In the genomic region with DNA sequence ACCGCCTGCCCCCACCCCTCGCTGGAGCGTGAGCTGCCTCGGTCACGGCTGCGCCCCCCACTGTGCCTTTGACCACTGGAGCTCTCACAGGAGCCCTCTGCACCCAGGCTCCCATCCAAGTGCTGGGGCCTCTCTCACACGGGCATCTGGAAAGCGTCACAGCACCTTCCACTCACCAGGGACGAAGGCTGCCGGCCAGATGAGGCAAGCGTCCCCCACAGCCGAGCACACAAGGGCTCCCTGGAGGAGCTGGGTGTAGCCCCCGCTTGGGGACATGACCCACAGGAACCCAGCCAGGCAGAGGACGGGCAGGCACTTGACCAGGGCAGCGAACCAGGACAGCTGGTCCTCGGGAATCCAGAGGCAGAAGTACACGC, we compare ENCODE assay signal across 14 cellular contexts. TPM values are rescaled to one million over a fixed set of nuclear protein-coding genes. Genes with fewer than 3 reads are reported as not detected.
A peak's percentile ranks its signal among the peaks of the same experiment; 100 is the strongest.
DNase-seq lines count a peak whose midpoint lies in the region; ATAC-seq lines count a peak whose summit lies in the region.
"Had no signal": no experiment of that assay in that cellular context is flagged by ENCODE, and none has a peak within 500 bp of the region (broad histone marks: within the 10 kb centered on the region; RNA-seq: fewer than 3 reads in every experiment).

No MANE protein-coding gene starts in this region.

- H3K4me3 Mint-ChIP-seq in activated CD8-positive, alpha-beta memory T cell treated with anti-CD3 and anti-CD28 coated beads, Interleukin-2, amount 10 ng/mL, durations not matched to agents 7 days and 5 days, result no peak overlapping the region
- H3K4me3 Mint-ChIP-seq: activated naive CD8-positive, alpha-beta T cell treated with anti-CD3 and anti-CD28 coated beads for 36 hours had no signal

- H3K36me3 ChIP-seq in stomach smooth muscle (ENCODE audit: control insufficient read depth in 2 of 2, insufficient read depth in 2 of 2, low read length in 2 of 2), result peaks cover 18 to 28% of the 10 kb centered on the region in 2 donors
- H3K36me3 ChIP-seq: ovary had no signal

- DNase-seq in Right ventricle myocardium inferior (ENCODE audit: missing footprints) (no peak), cardiac septum (ENCODE audit: low spot score) (no peak), iPS-NIHi11 (ENCODE audit: low spot score) (peak; percentile 31)
- DNase-seq in activated CD8-positive, alpha-beta memory T cell treated with anti-CD3 and anti-CD28 coated beads, Interleukin-2, amount 10 ng/mL, durations not matched to agents 7 days and 5 days, result no peak
- DNase-seq: activated naive CD8-positive, alpha-beta T cell treated with anti-CD3 and anti-CD28 coated beads for 36 hours; effector memory CD4-positive, alpha-beta T cell; NCI-H2029; NCI-H526 treated with DMSO at 0.1 percent for 48 hours; SW 1271 had no signal

- H3K9me3 ChIP-seq in stomach smooth muscle (ENCODE audit: control insufficient read depth in 2 of 2, low read length in 2 of 2), result no peaks in the 10 kb centered on the region
- H3K9me3 ChIP-seq: ovary had no signal

- peak overlapping the region; percentile 64 for H3K27ac ChIP-seq in stomach smooth muscle (ENCODE audit: low read length)
- H3K27ac ChIP-seq: ovary had no signal

- intact Hi-C loops in Right ventricle myocardium inferior (cut with DNase I) (no loop called here), cardiac septum (cut with DNase I) (no loop called here)

- peaks cover 33% of the 10 kb centered on the region for H3K36me3 Mint-ChIP-seq in activated CD8-positive, alpha-beta memory T cell treated with anti-CD3 and anti-CD28 coated beads, Interleukin-2, amount 10 ng/mL, durations not matched to agents 7 days and 5 days

- no peak overlapping the region for H3K27ac Mint-ChIP-seq in activated CD8-positive, alpha-beta memory T cell treated with anti-CD3 and anti-CD28 coated beads, Interleukin-2, amount 10 ng/mL, durations not matched to agents 7 days and 5 days
- H3K27ac Mint-ChIP-seq: activated naive CD8-positive, alpha-beta T cell treated with anti-CD3 and anti-CD28 coated beads for 36 hours had no signal

- ATAC-seq in Right ventricle myocardium inferior (peak; percentile 84), GM21390 (IDR thresholded peaks at IDR 0.05; ENCODE audit: unreplicated experiment) (no peak)
- no peak for ATAC-seq in activated CD8-positive, alpha-beta memory T cell treated with anti-CD3 and anti-CD28 coated beads, Interleukin-2, amount 10 ng/mL, durations not matched to agents 7 days and 5 days

- H3K9me3 Mint-ChIP-seq in activated CD8-positive, alpha-beta memory T cell treated with anti-CD3 and anti-CD28 coated beads, Interleukin-2, amount 10 ng/mL, durations not matched to agents 7 days and 5 days (ENCODE audit: low read depth), result no peaks in the 10 kb centered on the region
- H3K9me3 Mint-ChIP-seq: activated naive CD8-positive, alpha-beta T cell treated with anti-CD3 and anti-CD28 coated beads for 36 hours had no signal

- H3K4me3 ChIP-seq in stomach smooth muscle (ENCODE audit: low read length in 2 of 2), result peak overlapping the region in 1 of 2 donors; percentile 22
- H3K4me3 ChIP-seq: ovary had no signal

- H3K27me3 ChIP-seq in stomach smooth muscle (ENCODE audit: control insufficient read depth in 1 of 2, insufficient read depth in 2 of 2, low read length in 2 of 2), result no peaks in the 10 kb centered on the region
- H3K27me3 ChIP-seq: ovary had no signal

- H3K9ac ChIP-seq in stomach smooth muscle (ENCODE audit: low read length in 2 of 2), result no peak overlapping the region

- CTCF ChIA-PET in activated CD8-positive, alpha-beta memory T cell treated with anti-CD3 and anti-CD28 coated beads, Interleukin-2, amount 10 ng/mL, durations not matched to agents 7 days and 5 days (lab: Charles Lee), result interaction anchor here (0.6 kb wide), 1 partner anchor 31 kb away, joined by 3 read pairs; a partner anchor contains a TSS

- no peaks in the 10 kb centered on the region for H3K27me3 Mint-ChIP-seq in activated CD8-positive, alpha-beta memory T cell treated with anti-CD3 and anti-CD28 coated beads, Interleukin-2, amount 10 ng/mL, durations not matched to agents 7 days and 5 days
- H3K27me3 Mint-ChIP-seq: activated naive CD8-positive, alpha-beta T cell treated with anti-CD3 and anti-CD28 coated beads for 36 hours had no signal

- peaks cover 20% of the 10 kb centered on the region for H3K4me1 ChIP-seq in stomach smooth muscle (ENCODE audit: control insufficient read depth, insufficient read depth, low read length)

- H3K4me1 Mint-ChIP-seq in activated CD8-positive, alpha-beta memory T cell treated with anti-CD3 and anti-CD28 coated beads, Interleukin-2, amount 10 ng/mL, durations not matched to agents 7 days and 5 days, result peaks cover 4% of the 10 kb centered on the region
- H3K4me1 Mint-ChIP-seq: activated naive CD8-positive, alpha-beta T cell treated with anti-CD3 and anti-CD28 coated beads for 36 hours had no signal

RNA-seq across cellular contexts. Expression of a gene that starts 0.6 kb away (rescaled TPM):
- total RNA-seq in Right ventricle myocardium inferior (1.6 TPM), cardiac septum (1.6 TPM)
- 10 to 100 TPM; 10.4 to 16.0 TPM for total RNA-seq in activated CD8-positive, alpha-beta memory T cell treated with anti-CD3 and anti-CD28 coated beads, Interleukin-2, amount 10 ng/mL, durations not matched to agents 7 days and 5 days

RNA-seq across cellular contexts. Expression of a gene that starts 18.7 kb away (rescaled TPM):
- total RNA-seq in Right ventricle myocardium inferior, result 0.87 TPM
- total RNA-seq in cardiac septum, result 3.7 TPM
- total RNA-seq in activated CD8-positive, alpha-beta memory T cell treated with anti-CD3 and anti-CD28 coated beads, Interleukin-2, amount 10 ng/mL, durations not matched to agents 7 days and 5 days, result not detected
- total RNA-seq: activated naive CD8-positive, alpha-beta T cell treated with anti-CD3 and anti-CD28 coated beads for 36 hours had no signal

RNA-seq across cellular contexts. Expression of a gene that starts 30.8 kb away (rescaled TPM):
- total RNA-seq in Right ventricle myocardium inferior (39.5 TPM), cardiac septum (43.0 TPM)
- 100 to 1,000 TPM; 263 to 291 TPM for total RNA-seq in activated CD8-positive, alpha-beta memory T cell treated with anti-CD3 and anti-CD28 coated beads, Interleukin-2, amount 10 ng/mL, durations not matched to agents 7 days and 5 days

RNA-seq across cellular contexts. Expression of a gene that starts 47.9 kb away (rescaled TPM):
- not detected for total RNA-seq in Right ventricle myocardium inferior
- total RNA-seq in cardiac septum, result 0.30 TPM
- not detected for total RNA-seq in activated CD8-positive, alpha-beta memory T cell treated with anti-CD3 and anti-CD28 coated beads, Interleukin-2, amount 10 ng/mL, durations not matched to agents 7 days and 5 days
- total RNA-seq: activated naive CD8-positive, alpha-beta T cell treated with anti-CD3 and anti-CD28 coated beads for 36 hours; MCF 10A; subcutaneous adipose tissue had no signal

RNA-seq across cellular contexts. Expression of a gene that starts 51.9 kb away (rescaled TPM):
- total RNA-seq in Right ventricle myocardium inferior (30.2 TPM), cardiac septum (24.6 TPM)
- 10 to 100 TPM; 35.0 to 38.2 TPM for total RNA-seq in activated CD8-positive, alpha-beta memory T cell treated with anti-CD3 and anti-CD28 coated beads, Interleukin-2, amount 10 ng/mL, durations not matched to agents 7 days and 5 days
